In the genomic region with DNA sequence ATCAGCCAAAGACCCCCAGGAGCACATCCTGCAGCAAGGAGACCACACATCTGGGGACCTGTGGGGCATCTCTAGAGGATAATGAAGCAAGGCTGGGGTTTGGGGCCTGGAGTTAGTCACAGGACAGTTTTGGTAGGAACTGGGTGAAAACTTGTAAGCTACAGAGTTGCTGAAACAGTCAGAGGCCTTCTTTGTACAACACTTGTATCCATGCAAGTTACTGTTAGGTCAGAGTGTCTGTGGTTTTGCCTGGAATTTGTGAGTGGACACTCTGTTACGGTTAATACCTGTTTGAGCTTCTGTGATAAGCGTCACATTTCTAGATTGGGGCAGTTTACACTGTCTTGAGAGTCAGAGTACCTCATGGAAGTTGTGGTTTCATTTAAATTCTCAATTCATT, we compare ENCODE assay signal across 19 cellular contexts. TPM values are rescaled to one million over a fixed set of nuclear protein-coding genes. Genes with fewer than 3 reads are reported as not detected.
DNase-seq lines count a peak whose midpoint lies in the region; ATAC-seq and TF ChIP-seq lines count a peak whose summit lies in the region.
"Had no signal": no experiment of that assay in that cellular context is flagged by ENCODE, and none has a peak within 500 bp of the region (broad histone marks: within the 10 kb centered on the region; RNA-seq: fewer than 3 reads in every experiment).

No MANE protein-coding gene starts in this region.

- no peak overlapping the region for H3K27ac Mint-ChIP-seq in activated CD4-positive, alpha-beta T cell treated with anti-CD3 and anti-CD28 coated beads for 36 hours
- H3K27ac Mint-ChIP-seq: activated T-helper 17 cell treated with anti-CD3 and anti-CD28 coated beads, Interleukin-2, amount 50 U/mL, for 72 hours; nephron progenitor cell; T-cell had no signal

- H3K4me1 Mint-ChIP-seq in activated CD4-positive, alpha-beta T cell treated with anti-CD3 and anti-CD28 coated beads for 36 hours = no peaks in the 10 kb centered on the region
- H3K4me1 Mint-ChIP-seq: activated T-helper 17 cell treated with anti-CD3 and anti-CD28 coated beads, Interleukin-2, amount 50 U/mL, for 72 hours; nephron progenitor cell; T-cell had no signal

- BruUV-seq in OCI-LY7 (replicated peaks; lab: Mats Ljungman, UMichigan) = no TSS peak

- H3K4me1 ChIP-seq in ACC112 (ENCODE audit: control insufficient read depth, insufficient read depth, low read length, unreplicated experiment) = peaks cover 36% of the 10 kb centered on the region
- peaks cover 49% of the 10 kb centered on the region for H3K4me1 ChIP-seq in rectal smooth muscle tissue (ENCODE audit: control insufficient read depth, insufficient read depth, low read length)
- H3K4me1 ChIP-seq in OCI-LY7 (ENCODE audit: insufficient read depth, low read length, poor library complexity, severe bottlenecking) = no peaks in the 10 kb centered on the region

- in situ Hi-C loops in GM13976 (cut with MboI; ENCODE audit: low sequenced_read_pairs, unreplicated experiment) = no loop called here

- TF ChIP-seq CTCF in GM13976 (IDR thresholded peaks at IDR 0.05; ENCODE audit: borderline replicate concordance, control extremely low read depth, extremely low read depth, insufficient read depth, missing control alignments) (no peak), OCI-LY7 (conservative IDR thresholded peaks at IDR 0.05; ENCODE audit: low read length) (no peak)

- POLR2A ChIA-PET in activated CD4-positive, alpha-beta T cell treated with anti-CD3 and anti-CD28 coated beads for 36 hours (lab: Charles Lee) = no interaction called here
- POLR2A ChIA-PET in OCI-LY7 (lab: Charles Lee) = no interaction called here

- H2AFZ ChIP-seq in ACC112 (ENCODE audit: low read length, unreplicated experiment) (no peak overlapping the region), OCI-LY7 (ENCODE audit: low read length) (no peak overlapping the region)

- no peak for ATAC-seq in activated CD4-positive, alpha-beta T cell treated with anti-CD3 and anti-CD28 coated beads for 36 hours
- ATAC-seq: activated T-helper 17 cell treated with anti-CD3 and anti-CD28 coated beads, Interleukin-2, amount 50 U/mL, for 72 hours; lower lobe of right lung; T-cell had no signal

- H3K36me3 Mint-ChIP-seq in activated CD4-positive, alpha-beta T cell treated with anti-CD3 and anti-CD28 coated beads for 36 hours (ENCODE audit: low read depth) = no peaks in the 10 kb centered on the region
- H3K36me3 Mint-ChIP-seq: T-cell had no signal

- CTCF ChIA-PET in activated CD4-positive, alpha-beta T cell treated with anti-CD3 and anti-CD28 coated beads for 36 hours (lab: Charles Lee) = no interaction called here
- CTCF ChIA-PET in OCI-LY7 (lab: Charles Lee; ENCODE audit: unreplicated experiment) = no interaction called here

- no peaks in the 10 kb centered on the region for H3K9me3 ChIP-seq in OCI-LY7 (ENCODE audit: low read length)
- H3K9me3 ChIP-seq: lower lobe of right lung, right atrium auricular region had no signal

- no peak overlapping the region for H3K4me2 ChIP-seq in OCI-LY7 (ENCODE audit: low read length)

- no peaks in the 10 kb centered on the region for H4K20me1 ChIP-seq in OCI-LY7 (ENCODE audit: insufficient read depth, low read length)

- no peak overlapping the region for H3K9ac ChIP-seq in rectal smooth muscle tissue (ENCODE audit: low read length)

- H3K9me2 ChIP-seq in OCI-LY7 (ENCODE audit: insufficient read depth, low read length) = no peaks in the 10 kb centered on the region

- H3K4me3 ChIP-seq in ACC112 (ENCODE audit: low read depth, low read length) (no peak overlapping the region), rectal smooth muscle tissue (ENCODE audit: low read length) (no peak overlapping the region), OCI-LY7 (ENCODE audit: low read depth, low read length, poor library complexity, severe bottlenecking) (no peak overlapping the region)
- H3K4me3 ChIP-seq: dorsolateral prefrontal cortex, lower lobe of right lung, right atrium auricular region had no signal

- H3K36me3 ChIP-seq in ACC112 (ENCODE audit: insufficient read depth, low read length) (no peaks in the 10 kb centered on the region), rectal smooth muscle tissue (ENCODE audit: control insufficient read depth, insufficient read depth, low read length) (no peaks in the 10 kb centered on the region), OCI-LY7 (ENCODE audit: insufficient read depth, low read length) (no peaks in the 10 kb centered on the region)
- H3K36me3 ChIP-seq: lower lobe of right lung, right atrium auricular region, WERI-Rb-1 had no signal

- H3K79me2 ChIP-seq in ACC112 (ENCODE audit: control insufficient read depth, insufficient read depth, low read length, unreplicated experiment) = no peaks in the 10 kb centered on the region
- H3K79me2 ChIP-seq in OCI-LY7 (ENCODE audit: insufficient read depth, low read depth, low read length) = no peaks in the 10 kb centered on the region

- H3K27me3 ChIP-seq in ACC112 (ENCODE audit: insufficient read depth, low read length) (no peaks in the 10 kb centered on the region), rectal smooth muscle tissue (ENCODE audit: control insufficient read depth, insufficient read depth, low read length) (no peaks in the 10 kb centered on the region)
- H3K27me3 ChIP-seq: dorsolateral prefrontal cortex, right atrium auricular region had no signal

- no peaks in the 10 kb centered on the region for H3K9me3 Mint-ChIP-seq in activated CD4-positive, alpha-beta T cell treated with anti-CD3 and anti-CD28 coated beads for 36 hours (ENCODE audit: low read depth)
- H3K9me3 Mint-ChIP-seq: activated T-helper 17 cell treated with anti-CD3 and anti-CD28 coated beads, Interleukin-2, amount 50 U/mL, for 72 hours; nephron progenitor cell; T-cell had no signal

- H3K27ac ChIP-seq in ACC112 (ENCODE audit: low read depth, low read length) (peak overlapping the region; percentile 90), epithelial cell of prostate (peak overlapping the region; percentile 87), rectal smooth muscle tissue (ENCODE audit: low read depth, low read length) (peak overlapping the region; percentile 75), OCI-LY7 (ENCODE audit: low read depth, low read length, poor library complexity, severe bottlenecking) (no peak overlapping the region)
- H3K27ac ChIP-seq: lower lobe of right lung, WERI-Rb-1 had no signal

- intact Hi-C loops in activated CD4-positive, alpha-beta T cell treated with anti-CD3 and anti-CD28 coated beads for 36 hours (cut with DNase I, micrococcal nuclease) = no loop called here
- intact Hi-C loops in OCI-LY7 (cut with micrococcal nuclease; ENCODE audit: unreplicated experiment) = no loop called here

- DNase-seq in RPMI7951 (ENCODE audit: low read depth) (peak; percentile 15), epithelial cell of prostate (ENCODE audit: low read depth, low spot score) (no peak), GM13976 (ENCODE audit: low spot score) (no peak), dermis blood vessel endothelial cell (no peak), OCI-LY7 (ENCODE audit: low spot score) (no peak)
- no peak for DNase-seq in activated CD4-positive, alpha-beta T cell treated with anti-CD3 and anti-CD28 coated beads for 36 hours
- DNase-seq: dorsolateral prefrontal cortex; GDM1; lower lobe of right lung; NCI-H2081 treated with DMSO at 0.1 percent for 48 hours; NCI-H748 treated with DMSO at 0.1 percent for 48 hours; nephron progenitor cell; stimulated activated CD4-positive, alpha-beta T cell treated with anti-CD3 and anti-CD28 coated beads, Interleukin-4, amount 100 ng/mL, for 24 hours; T-cell; WERI-Rb-1 had no signal

- no peaks in the 10 kb centered on the region for H3K27me3 Mint-ChIP-seq in activated CD4-positive, alpha-beta T cell treated with anti-CD3 and anti-CD28 coated beads for 36 hours
- H3K27me3 Mint-ChIP-seq: activated T-helper 17 cell treated with anti-CD3 and anti-CD28 coated beads, Interleukin-2, amount 50 U/mL, for 72 hours; T-cell had no signal

- no peak overlapping the region for H3K4me3 Mint-ChIP-seq in activated CD4-positive, alpha-beta T cell treated with anti-CD3 and anti-CD28 coated beads for 36 hours
- H3K4me3 Mint-ChIP-seq: activated T-helper 17 cell treated with anti-CD3 and anti-CD28 coated beads, Interleukin-2, amount 50 U/mL, for 72 hours; nephron progenitor cell; T-cell had no signal

RNA-seq across cellular contexts. Expression of gene ASPN, which starts 22.6 kb away (rescaled TPM):
- 0.10 and 0.36 TPM in 2 replicates for total RNA-seq in RPMI7951 (2014; rRNA removed; shearing (Covaris generic))
- total RNA-seq in activated CD4-positive, alpha-beta T cell treated with anti-CD3 and anti-CD28 coated beads for 36 hours = not detected
- total RNA-seq in dermis blood vessel endothelial cell = not detected in 2 replicates
- total RNA-seq in OCI-LY7 (2014; rRNA removed; shearing (Covaris generic)) = not detected in 2 replicates
- not detected in 2 replicates for total RNA-seq in OCI-LY7 (2022)
- total RNA-seq: activated T-helper 17 cell treated with anti-CD3 and anti-CD28 coated beads, Interleukin-2, amount 50 U/mL, for 72 hours; T-cell had no signal

RNA-seq across cellular contexts. Expression of gene ECM2, which starts 30.9 kb away (rescaled TPM):
- 0.39 and 0.72 TPM in 2 replicates for total RNA-seq in RPMI7951 (2014; rRNA removed; shearing (Covaris generic))
- not detected for total RNA-seq in activated CD4-positive, alpha-beta T cell treated with anti-CD3 and anti-CD28 coated beads for 36 hours
- total RNA-seq in dermis blood vessel endothelial cell (not detected in 2 replicates), OCI-LY7 (2022) (not detected in 2 replicates)
- total RNA-seq in OCI-LY7 (2014; rRNA removed; shearing (Covaris generic)) = not detected in 2 replicates
- total RNA-seq: activated T-helper 17 cell treated with anti-CD3 and anti-CD28 coated beads, Interleukin-2, amount 50 U/mL, for 72 hours; T-cell had no signal
